ENCODE assay signal across 2 cellular contexts in the genomic region with DNA sequence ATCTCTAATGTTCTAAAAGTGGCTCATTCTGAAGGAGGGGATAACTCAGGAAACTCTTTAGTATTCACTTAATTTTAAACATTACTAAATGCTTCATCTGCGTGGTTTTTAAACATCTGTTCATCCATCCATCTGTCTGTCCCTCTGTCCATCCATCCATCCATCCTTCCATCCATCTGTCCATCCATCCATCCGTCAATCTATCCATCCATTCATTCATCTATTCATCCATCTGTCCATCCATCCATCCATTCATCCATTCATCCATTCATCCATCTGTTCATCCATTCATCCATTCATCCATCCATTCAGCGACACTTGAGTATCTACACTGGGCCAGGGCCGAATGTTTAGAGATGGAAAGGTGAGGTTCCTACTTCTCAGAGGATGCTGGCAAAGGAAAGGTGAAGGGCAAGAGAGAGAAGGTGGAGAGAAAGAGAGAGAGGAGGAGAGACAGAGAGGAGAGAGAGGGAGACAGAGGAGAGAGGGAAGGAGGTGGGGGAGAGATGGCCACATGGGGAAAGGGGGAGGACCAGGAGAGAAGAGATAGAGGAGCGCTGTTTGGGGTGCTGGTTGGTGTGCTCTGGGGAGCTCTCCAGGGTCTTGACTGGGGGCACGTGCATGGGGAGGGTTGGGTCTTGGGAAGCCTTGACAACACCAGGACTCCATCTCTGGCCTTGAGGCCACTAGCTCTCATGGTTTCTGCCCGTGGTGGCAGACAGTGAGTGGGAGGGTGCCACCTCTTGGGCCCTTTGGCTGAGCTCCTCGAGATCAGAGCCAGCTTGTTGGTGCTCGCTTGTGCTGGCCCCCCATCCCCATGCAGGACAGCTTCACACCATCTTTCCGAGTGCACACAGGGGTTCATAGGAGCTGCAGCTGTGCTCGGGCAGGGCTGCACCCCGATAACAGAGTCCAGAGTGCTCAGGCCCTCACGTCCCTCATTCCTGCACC.
TF ChIP-seq lines count a peak whose summit lies in the region.

No MANE protein-coding gene starts in this region.

TF ChIP-seq in H1, 55 proteins besides CTCF, POLR2A, EP300 and RAD21:
- TF ChIP-seq FOSL1 (IDR thresholded peaks at IDR 0.05; ENCODE audit: insufficient read depth, low read depth, low read length) = no peak
- no peak for TF ChIP-seq KDM5A (IDR thresholded peaks at IDR 0.05; ENCODE audit: low read length)
- TF ChIP-seq CBX5 (IDR thresholded peaks at IDR 0.05; ENCODE audit: low read depth, low read length) = no peak
- TF ChIP-seq SIX5 (IDR thresholded peaks at IDR 0.05; ENCODE audit: low read depth, low read length) = no peak
- no peak for TF ChIP-seq SIRT6 (IDR thresholded peaks at IDR 0.05; ENCODE audit: low read length)
- TF ChIP-seq TAF7 (optimal IDR thresholded peaks at IDR 0.05; ENCODE audit: borderline replicate concordance, low read depth, low read length) = no peak

TF ChIP-seq in HEK293T, 16 proteins besides CTCF, POLR2A, EP300 and RAD21:
- TF ChIP-seq HDGF (IDR thresholded peaks at IDR 0.05; ENCODE audit: borderline replicate concordance) (no peak), SP1 (IDR thresholded peaks at IDR 0.05) (no peak), ARNT (IDR thresholded peaks at IDR 0.05) (no peak)
